In the genomic region with DNA sequence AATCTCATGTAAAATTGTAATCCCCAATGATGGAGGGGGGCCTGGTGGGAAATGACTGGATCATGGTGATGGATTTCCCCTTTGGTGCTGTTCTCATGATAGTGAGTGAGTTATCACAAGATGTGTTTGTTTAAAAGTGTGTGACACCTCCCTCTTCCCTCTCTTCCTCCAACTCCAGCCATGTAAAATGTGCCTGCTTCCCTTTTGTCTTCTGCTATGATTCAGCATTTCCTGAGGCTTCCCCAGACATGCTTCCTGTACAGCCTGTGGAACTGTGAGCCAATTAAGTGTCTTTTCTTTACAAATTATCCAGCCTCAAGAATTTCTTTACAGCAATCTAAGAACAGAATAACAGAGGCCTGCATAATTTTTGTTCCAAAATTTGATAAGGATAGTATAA, we compare ENCODE assay signal across 9 cellular contexts.
DNase-seq lines count a peak whose midpoint lies in the region.
"Had no signal": no experiment of that assay in that cellular context is flagged by ENCODE, and none has a peak within 500 bp of the region (broad histone marks: within the 10 kb centered on the region; RNA-seq: fewer than 3 reads in every experiment).

No MANE protein-coding gene starts in this region.

- DNase-seq in EH (ENCODE audit: low read depth) = peak; percentile 71
- DNase-seq in NCI-H69 (lab: John Stamatoyannopoulos, UW) = peak; percentile 46
- peak; percentile 85 to 98 for DNase-seq in dermis microvascular lymphatic vessel endothelial cell (ENCODE audit: low read depth in 2 of 2)
- DNase-seq in myocyte (ENCODE audit: low read depth) = peak; percentile 41
- no peak for DNase-seq in SHP77 (lab: John Stamatoyannopoulos, UW)
- DNase-seq in NCI-H1092 (lab: John Stamatoyannopoulos, UW) = no peak
- no peak for DNase-seq in NCI-H446 treated with DMSO at 0.1 percent for 48 hours (lab: John Stamatoyannopoulos, UW)
- no peak for DNase-seq in globus pallidus (ENCODE audit: low spot score)
- DNase-seq: NCI-H2171 treated with DMSO at 0.1 percent for 48 hours had no signal

Comparison
In these comparisons a context has a peak if more than half of its experiments do, and no peak if none do; other contexts are left out.
1. DNase-seq: peak in EH (single experiment), NCI-H69 (single experiment), dermis microvascular lymphatic vessel endothelial cell (2 of 2) and myocyte (single experiment); none in SHP77 (0 of 2), NCI-H1092 (single experiment), NCI-H446 treated with DMSO at 0.1 percent for 48 hours (single experiment) and globus pallidus (single experiment).